19 cellular contexts compared by ENCODE assay signal in genomic region chr17:39357488-39357887, GRCh38. TPM values are rescaled to one million over a fixed set of nuclear protein-coding genes. Genes with fewer than 3 reads are reported as not detected.
DNase-seq lines count a peak whose midpoint lies in the region; ATAC-seq, FAIRE-seq and TF ChIP-seq lines count a peak whose summit lies in the region.
"Had no signal": no experiment of that assay in that cellular context is flagged by ENCODE, and none has a peak within 500 bp of the region (broad histone marks: within the 10 kb centered on the region; RNA-seq: fewer than 3 reads in every experiment).

No MANE protein-coding gene starts in this region.

- in situ Hi-C loops in HepG2 (cut with HindIII; ENCODE audit: extremely low pct_ligation_motif_present, low pct_unique_long_range_greater_than_20kb): no loop called here

- peaks cover 17% of the 10 kb centered on the region for H4K20me1 ChIP-seq in HepG2 (ENCODE audit: insufficient read depth, low read length)

- H3K27me3 ChIP-seq in HepG2 (ENCODE audit: control insufficient read depth in 1 of 2, insufficient read depth in 2 of 2, low read length in 2 of 2) (no peaks in the 10 kb centered on the region), right lobe of liver (no peaks in the 10 kb centered on the region)
- H3K27me3 ChIP-seq: BLaER1 treated with 17β-estradiol and CSF1 and Interleukin-3, amounts not matched to agents 10 nM and 100 nM had no signal

- H3K4me1 Mint-ChIP-seq in central memory CD8-positive, alpha-beta T cell: peaks cover 11% of the 10 kb centered on the region
- H3K4me1 Mint-ChIP-seq in type B pancreatic cell (ENCODE audit: unreplicated experiment): peaks cover 5% of the 10 kb centered on the region

- FAIRE-seq in HepG2 (lab: Jason Lieb, UNC): peak; percentile 52
- FAIRE-seq: D721Med, GM12891, GM18507 had no signal

- no peak overlapping the region for H2AFZ ChIP-seq in HepG2 (ENCODE audit: low read length)

- CTCF ChIA-PET in HepG2 (lab: Yijun Ruan, JAX; ENCODE audit: low intra/inter-chr PET ratio, low total read pairs): no interaction called here

- POLR2A ChIA-PET in HepG2 (lab: Yijun Ruan, JAX): no interaction called here

- H3K27me3 Mint-ChIP-seq in central memory CD8-positive, alpha-beta T cell: no peaks in the 10 kb centered on the region
- H3K27me3 Mint-ChIP-seq in type B pancreatic cell: no peaks in the 10 kb centered on the region

- TF ChIP-seq RAD21 in HepG2 (CRISPR knock-in tag; IDR thresholded peaks at IDR 0.05): no peak

- TF ChIP-seq POLR2A in HepG2 (IDR thresholded peaks at IDR 0.05; ENCODE audit: insufficient read depth in 1 of 2, low read depth in 2 of 2, low read length in 2 of 2): no peak
- no peak for TF ChIP-seq POLR2A in right lobe of liver (IDR thresholded peaks at IDR 0.05)

- TF ChIP-seq CTCF in HepG2 (CRISPR knock-in tag; IDR thresholded peaks at IDR 0.05) (no peak), right lobe of liver (IDR thresholded peaks at IDR 0.05) (no peak), type B pancreatic cell (conservative IDR thresholded peaks at IDR 0.05) (no peak)

- 84% methylated on average over 8 of the region's 8 CpGs for WGBS in HepG2 (ENCODE audit: low lambda C conversion rate)
- WGBS in right lobe of liver (ENCODE audit: insufficient coverage, low coverage, low lambda C conversion rate, missing lambda C conversion rate): 86% methylated on average over 8 of the region's 8 CpGs

- no TSS peak for BruUV-seq in HepG2 (replicated peaks; lab: Mats Ljungman, UMichigan)

- H3K4me3 Mint-ChIP-seq in central memory CD8-positive, alpha-beta T cell: no peak overlapping the region
- H3K4me3 Mint-ChIP-seq in type B pancreatic cell: no peak overlapping the region
- H3K4me3 Mint-ChIP-seq: CD8-positive, alpha-beta T cell had no signal

- ATAC-seq in HepG2 (no peak), right lobe of liver (no peak), left colon (peak; percentile 35), GM19397 (IDR thresholded peaks at IDR 0.05; ENCODE audit: unreplicated experiment) (no peak)
- ATAC-seq in central memory CD8-positive, alpha-beta T cell (replicated peaks; ENCODE audit: extremely low read depth, poor library complexity, severe bottlenecking): no peak
- ATAC-seq: CD8-positive, alpha-beta T cell had no signal

- H3K36me3 Mint-ChIP-seq in central memory CD8-positive, alpha-beta T cell (ENCODE audit: insufficient read depth): peaks cover 4% of the 10 kb centered on the region
- peaks cover 8% of the 10 kb centered on the region for H3K36me3 Mint-ChIP-seq in type B pancreatic cell

- H3K36me3 ChIP-seq in HepG2 (replicated peaks in 1 of 2; ENCODE audit: control insufficient read depth in 1 of 2, insufficient read depth in 2 of 2, low read length in 2 of 2) (no peaks in the 10 kb centered on the region), right lobe of liver (no peaks in the 10 kb centered on the region)

- H3K79me2 ChIP-seq in HepG2 (ENCODE audit: insufficient read depth, low read length): peaks cover 3% of the 10 kb centered on the region

- H3K27ac ChIP-seq in HepG2 (ENCODE audit: extremely low read length, insufficient read depth, low read length) (peak overlapping the region; percentile 2), right lobe of liver (no peak overlapping the region)
- H3K27ac ChIP-seq: BLaER1 treated with 17β-estradiol and CSF1 and Interleukin-3, amounts not matched to agents 10 nM and 100 nM; KMS-11 had no signal

- peak overlapping the region; percentile 16 for H3K27ac Mint-ChIP-seq in central memory CD8-positive, alpha-beta T cell (ENCODE audit: low read depth)
- no peak overlapping the region for H3K27ac Mint-ChIP-seq in type B pancreatic cell
- H3K27ac Mint-ChIP-seq: CD8-positive, alpha-beta T cell had no signal

- H3K9me3 ChIP-seq in HepG2 (ENCODE audit: low read length) (no peaks in the 10 kb centered on the region), right lobe of liver (no peaks in the 10 kb centered on the region)
- H3K9me3 ChIP-seq: BLaER1 treated with 17β-estradiol and CSF1 and Interleukin-3, amounts not matched to agents 10 nM and 100 nM had no signal

- no peak overlapping the region for H3K4me2 ChIP-seq in HepG2 (ENCODE audit: low read depth, low read length)
- H3K4me2 ChIP-seq: BLaER1 treated with 17β-estradiol and CSF1 and Interleukin-3, amounts not matched to agents 10 nM and 100 nM; KMS-11 had no signal

- peaks cover 20% of the 10 kb centered on the region for H3K4me1 ChIP-seq in HepG2 (ENCODE audit: insufficient read depth, low read length)
- peaks cover 0 to 37% (median 5%) of the 10 kb centered on the region in 4 donors for H3K4me1 ChIP-seq in right lobe of liver

- no peaks in the 10 kb centered on the region for H3K9me3 Mint-ChIP-seq in central memory CD8-positive, alpha-beta T cell
- H3K9me3 Mint-ChIP-seq in type B pancreatic cell: no peaks in the 10 kb centered on the region
- H3K9me3 Mint-ChIP-seq: CD8-positive, alpha-beta T cell had no signal

- no peak for DNase-seq in HepG2 (ENCODE audit: low spot score)
- no peak for DNase-seq in right lobe of liver
- no peak for DNase-seq in central memory CD8-positive, alpha-beta T cell (ENCODE audit: low spot score in 2 of 2)
- DNase-seq in left colon: no peak
- DNase-seq in type B pancreatic cell (ENCODE audit: extremely low spot score, unreplicated experiment): peak; percentile 25
- no peak for DNase-seq in D341Med (ENCODE audit: low spot score)
- no peak for DNase-seq in RPMI8226
- DNase-seq: 8988T; CD8-positive, alpha-beta T cell; NCI-H1417 treated with DMSO at 0.1 percent for 48 hours; NCI-H1930; NCI-H226; NCI-H524 had no signal

- no peak for TF ChIP-seq EP300 in HepG2 (IDR thresholded peaks at IDR 0.05; ENCODE audit: low read depth in 2 of 2, low read length in 2 of 2)
- TF ChIP-seq EP300 in HepG2 (CRISPR knock-in tag; IDR thresholded peaks at IDR 0.05; ENCODE audit: borderline replicate concordance): no peak

- H3K4me3 ChIP-seq in HepG2 (replicated peaks in 1 of 3; ENCODE audit: insufficient read depth in 1 of 3, low read depth in 2 of 3, low read length in 3 of 3): no peak overlapping the region
- H3K4me3 ChIP-seq in right lobe of liver: no peak overlapping the region
- H3K4me3 ChIP-seq: BLaER1 treated with 17β-estradiol and CSF1 and Interleukin-3, amounts not matched to agents 10 nM and 100 nM had no signal

- H3K9ac ChIP-seq in HepG2 (ENCODE audit: insufficient read depth, low read depth, low read length): no peak overlapping the region
- H3K9ac ChIP-seq: BLaER1 treated with 17β-estradiol and CSF1 and Interleukin-3, amounts not matched to agents 10 nM and 100 nM; KMS-11 had no signal

- intact Hi-C loops in HepG2 (cut with micrococcal nuclease; ENCODE audit: unreplicated experiment) (no loop called here), right lobe of liver (cut with DNase I) (no loop called here), left colon (cut with DNase I, micrococcal nuclease) (no loop called here)

TF ChIP-seq in HepG2, 621 proteins besides CTCF, POLR2A, EP300 and RAD21 (continues in another document):
- TF ChIP-seq LBX2 (CRISPR knock-in tag; IDR thresholded peaks at IDR 0.05; ENCODE audit: borderline replicate concordance) (no peak), ZNF703 (CRISPR knock-in tag; IDR thresholded peaks at IDR 0.05; ENCODE audit: borderline replicate concordance) (no peak), SKI (IDR thresholded peaks at IDR 0.05; ENCODE audit: partially characterized antibody) (no peak), ZNF816 (CRISPR knock-in tag; IDR thresholded peaks at IDR 0.05; ENCODE audit: borderline replicate concordance) (no peak), HDAC2 (CRISPR knock-in tag; IDR thresholded peaks at IDR 0.05) (no peak), ZNF598 (CRISPR knock-in tag; IDR thresholded peaks at IDR 0.05; ENCODE audit: borderline replicate concordance) (no peak)

RNA-seq across cellular contexts. Expression of gene FBXL20, which starts 43.9 kb away (rescaled TPM):
- 10.2 and 10.6 TPM in 2 replicates for total RNA-seq in HepG2 (2016; rRNA removed; fragmentation: Illumina TruSeq; extraction: Trizol)
- 4.1 and 5.1 TPM in 2 replicates for total RNA-seq in HepG2 (2016; cell fraction: cytosol; rRNA removed; fragmentation: Illumina TruSeq; extraction: Trizol; ENCODE audit: low read depth)
- 9.3 and 10.2 TPM in 2 replicates for total RNA-seq in HepG2 (2016; cell fraction: insoluble cytoplasmic fraction; rRNA removed; fragmentation: Illumina TruSeq; extraction: Trizol)
- total RNA-seq in HepG2 (2016; cell fraction: membrane; rRNA removed; fragmentation: Illumina TruSeq; extraction: Trizol): 10.7 and 11.6 TPM in 2 replicates
- total RNA-seq in HepG2 (2016; cell fraction: nucleus; rRNA removed; fragmentation: Illumina TruSeq; extraction: Trizol): 10.7 and 11.2 TPM in 2 replicates
- polyA plus RNA-seq in HepG2 (2011; rRNA removed): 8.6 and 10.3 TPM in 2 replicates
- 4.0 and 5.6 TPM in 2 replicates for polyA plus RNA-seq in HepG2 (2011; cell fraction: cytosol; rRNA removed)
- 8.7 and 9.9 TPM in 2 replicates for polyA plus RNA-seq in HepG2 (2011; cell fraction: nucleus; rRNA removed)
- 6.3 and 7.0 TPM in 2 replicates for polyA plus RNA-seq in HepG2 (2012)
- polyA plus RNA-seq in HepG2 (2016; cell fraction: cytosol; fragmentation: Illumina TruSeq; extraction: Trizol; ENCODE audit: low read depth): 3.3 and 4.2 TPM in 2 replicates
- polyA plus RNA-seq in HepG2 (2016; cell fraction: insoluble cytoplasmic fraction; fragmentation: Illumina TruSeq; extraction: Trizol; ENCODE audit: low read depth): 7.4 and 8.3 TPM in 2 replicates
- 8.4 and 10.3 TPM in 2 replicates for polyA plus RNA-seq in HepG2 (2016; cell fraction: membrane; fragmentation: Illumina TruSeq; extraction: Trizol; ENCODE audit: low read depth)
- polyA plus RNA-seq in HepG2 (2016; cell fraction: nucleus; fragmentation: Illumina TruSeq; extraction: Trizol; ENCODE audit: insufficient read depth, low read depth): 12.9 and 13.2 TPM in 2 replicates
- polyA minus RNA-seq in HepG2 (2011; rRNA and poly(A)+ RNA removed; ENCODE audit: low replicate concordance): 12.6 and 13.8 TPM in 2 replicates
- 7.7 and 10.4 TPM in 2 replicates for polyA minus RNA-seq in HepG2 (2011; cell fraction: cytosol; rRNA and poly(A)+ RNA removed)
- polyA minus RNA-seq in HepG2 (2011; cell fraction: nucleus; rRNA and poly(A)+ RNA removed): 11.8 and 12.8 TPM in 2 replicates
- 1 to 10 TPM; 6.0 to 9.8 (median 8.5) TPM for total RNA-seq in right lobe of liver
- 10 to 100 TPM; 11.4 to 21.4 TPM for total RNA-seq in left colon
- 17.9 and 21.6 TPM in 2 replicates for total RNA-seq in type B pancreatic cell (ENCODE audit: low replicate concordance)
